In the genomic region with DNA sequence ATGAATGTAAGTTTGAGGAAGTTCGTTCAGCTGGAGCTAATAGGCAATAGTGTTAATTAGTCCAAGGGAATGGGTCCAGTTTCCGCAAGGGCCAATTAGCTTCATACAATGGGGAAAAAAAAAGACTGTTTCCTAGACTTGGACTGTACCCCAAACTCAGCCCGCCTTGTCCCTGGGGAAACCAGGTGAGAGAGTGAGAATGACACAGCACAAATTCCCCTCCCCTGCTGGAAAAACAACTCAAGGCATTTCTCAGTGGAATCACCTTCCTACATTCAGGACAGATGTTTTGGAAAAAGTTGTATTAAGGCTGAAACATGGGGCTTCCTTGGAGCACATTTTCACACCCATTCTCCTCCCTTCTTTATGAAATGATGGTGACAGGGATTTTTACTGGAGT, we compare ENCODE assay signal across 25 cellular contexts.
DNase-seq lines count a peak whose midpoint lies in the region; ATAC-seq and TF ChIP-seq lines count a peak whose summit lies in the region.
"Had no signal": no experiment of that assay in that cellular context is flagged by ENCODE, and none has a peak within 500 bp of the region (broad histone marks: within the 10 kb centered on the region; RNA-seq: fewer than 3 reads in every experiment).

No MANE protein-coding gene starts in this region.

- H3K4me3 Mint-ChIP-seq in glutamatergic neuron (ENCODE audit: unreplicated experiment), result peak overlapping the region; percentile 8
- no peak overlapping the region for H3K4me3 Mint-ChIP-seq in effector memory CD8-positive, alpha-beta T cell
- H3K4me3 Mint-ChIP-seq: activated CD4-positive, alpha-beta memory T cell treated with anti-CD3 and anti-CD28 coated beads, Interleukin-2, amount 10 ng/mL, durations not matched to agents 7 days and 5 days; central memory CD8-positive, alpha-beta T cell; immature natural killer cell; stimulated activated naive CD8-positive, alpha-beta T cell treated with anti-CD3 and anti-CD28 coated beads, Interleukin-15, Interleukin-2, amounts not matched to agents 100 ng/mL and 50 ng/mL, for 24 hours; T-helper 17 cell had no signal

- H3K36me3 ChIP-seq in subcutaneous abdominal adipose tissue (ENCODE audit: control insufficient read depth in 5 of 5, insufficient read depth in 5 of 5, low read length in 5 of 5), result no peaks in the 10 kb centered on the region
- H3K36me3 ChIP-seq: heart right ventricle, upper lobe of right lung, WERI-Rb-1 had no signal

- H3K27me3 Mint-ChIP-seq in glutamatergic neuron (ENCODE audit: unreplicated experiment), result peaks cover 2% of the 10 kb centered on the region
- H3K27me3 Mint-ChIP-seq in effector memory CD8-positive, alpha-beta T cell, result peaks cover 11 to 25% of the 10 kb centered on the region in 2 donors

- H3K36me3 Mint-ChIP-seq in glutamatergic neuron (ENCODE audit: unreplicated experiment), result no peaks in the 10 kb centered on the region
- peaks cover 1% of the 10 kb centered on the region for H3K36me3 Mint-ChIP-seq in effector memory CD8-positive, alpha-beta T cell (ENCODE audit: insufficient read depth)
- H3K36me3 Mint-ChIP-seq: immature natural killer cell had no signal

- no peak overlapping the region for H3K27ac Mint-ChIP-seq in glutamatergic neuron (ENCODE audit: unreplicated experiment)
- no peak overlapping the region for H3K27ac Mint-ChIP-seq in effector memory CD8-positive, alpha-beta T cell
- H3K27ac Mint-ChIP-seq: activated CD4-positive, alpha-beta memory T cell treated with anti-CD3 and anti-CD28 coated beads, Interleukin-2, amount 10 ng/mL, durations not matched to agents 7 days and 5 days; immature natural killer cell; stimulated activated naive CD8-positive, alpha-beta T cell treated with anti-CD3 and anti-CD28 coated beads, Interleukin-15, Interleukin-2, amounts not matched to agents 100 ng/mL and 50 ng/mL, for 24 hours had no signal

- no peaks in the 10 kb centered on the region for H3K27me3 ChIP-seq in subcutaneous abdominal adipose tissue (ENCODE audit: control insufficient read depth in 5 of 5, insufficient read depth in 4 of 5, low read length in 5 of 5)
- H3K27me3 ChIP-seq: heart right ventricle, upper lobe of right lung had no signal

- H3K9me3 Mint-ChIP-seq in glutamatergic neuron (ENCODE audit: unreplicated experiment), result no peaks in the 10 kb centered on the region
- H3K9me3 Mint-ChIP-seq in effector memory CD8-positive, alpha-beta T cell, result no peaks in the 10 kb centered on the region
- H3K9me3 Mint-ChIP-seq: activated CD4-positive, alpha-beta memory T cell treated with anti-CD3 and anti-CD28 coated beads, Interleukin-2, amount 10 ng/mL, durations not matched to agents 7 days and 5 days; central memory CD8-positive, alpha-beta T cell; immature natural killer cell; stimulated activated naive CD8-positive, alpha-beta T cell treated with anti-CD3 and anti-CD28 coated beads, Interleukin-15, Interleukin-2, amounts not matched to agents 100 ng/mL and 50 ng/mL, for 24 hours had no signal

- H3K9me3 ChIP-seq in subcutaneous abdominal adipose tissue (ENCODE audit: control insufficient read depth in 5 of 5, low read length in 5 of 5), result no peaks in the 10 kb centered on the region
- H3K9me3 ChIP-seq: Caco-2, heart right ventricle, mucosa of descending colon, upper lobe of right lung had no signal

- H3K27ac ChIP-seq in angular gyrus (ENCODE audit: low read depth, low read length) (peak overlapping the region; percentile 43), subcutaneous abdominal adipose tissue (ENCODE audit: low read depth, low read length) (peak overlapping the region; percentile 43)
- H3K27ac ChIP-seq: upper lobe of right lung, WERI-Rb-1 had no signal

- no peak for TF ChIP-seq CTCF in glutamatergic neuron (IDR thresholded peaks at IDR 0.05; ENCODE audit: partially characterized antibody, unreplicated experiment)

- no peak overlapping the region for H3K4me3 ChIP-seq in subcutaneous abdominal adipose tissue (ENCODE audit: low read depth in 1 of 5, low read length in 5 of 5)
- H3K4me3 ChIP-seq: heart right ventricle, mucosa of descending colon, upper lobe of right lung had no signal

- H3K4me1 Mint-ChIP-seq in glutamatergic neuron (ENCODE audit: low read depth, unreplicated experiment), result no peaks in the 10 kb centered on the region
- H3K4me1 Mint-ChIP-seq in effector memory CD8-positive, alpha-beta T cell (ENCODE audit: low read depth in 2 of 2), result peaks cover 14 to 16% of the 10 kb centered on the region in 2 donors

- ATAC-seq in effector memory CD8-positive, alpha-beta T cell (replicated peaks), result no peak
- ATAC-seq: T-helper 17 cell, upper lobe of right lung had no signal

- no peak overlapping the region for H3K9ac ChIP-seq in subcutaneous abdominal adipose tissue (ENCODE audit: low read length in 5 of 5)

- DNase-seq in HT-29 (ENCODE audit: low spot score), result peak; percentile 19
- DNase-seq in glutamatergic neuron, result no peak
- no peak for DNase-seq in ureter (ENCODE audit: low spot score)
- DNase-seq in effector memory CD8-positive, alpha-beta T cell, result no peak
- DNase-seq in NCI-H526 (lab: John Stamatoyannopoulos, UW), result no peak
- DNase-seq in GM19240 (ENCODE audit: insufficient read length, low spot score), result no peak
- DNase-seq: activated CD4-positive, alpha-beta memory T cell treated with anti-CD3 and anti-CD28 coated beads, Interleukin-2, amount 10 ng/mL, durations not matched to agents 7 days and 5 days; AML-193; Caco-2; DND-41; effector memory CD4-positive, alpha-beta T cell; heart right ventricle; immature natural killer cell; IMR-90; MM.1S; NCI-H2227 treated with DMSO at 0.1 percent for 48 hours; stimulated activated CD4-positive, alpha-beta T cell treated with anti-CD3 and anti-CD28 coated beads, Interleukin-4, amount 100 ng/mL, for 24 hours; T-helper 17 cell; upper lobe of right lung; WERI-Rb-1 had no signal

- H3K4me1 ChIP-seq in subcutaneous abdominal adipose tissue (ENCODE audit: control insufficient read depth in 5 of 5, insufficient read depth in 5 of 5, low read length in 5 of 5), result peaks cover under 1 to 56% (median 11%) of the 10 kb centered on the region in 5 donors
